In the genomic region with DNA sequence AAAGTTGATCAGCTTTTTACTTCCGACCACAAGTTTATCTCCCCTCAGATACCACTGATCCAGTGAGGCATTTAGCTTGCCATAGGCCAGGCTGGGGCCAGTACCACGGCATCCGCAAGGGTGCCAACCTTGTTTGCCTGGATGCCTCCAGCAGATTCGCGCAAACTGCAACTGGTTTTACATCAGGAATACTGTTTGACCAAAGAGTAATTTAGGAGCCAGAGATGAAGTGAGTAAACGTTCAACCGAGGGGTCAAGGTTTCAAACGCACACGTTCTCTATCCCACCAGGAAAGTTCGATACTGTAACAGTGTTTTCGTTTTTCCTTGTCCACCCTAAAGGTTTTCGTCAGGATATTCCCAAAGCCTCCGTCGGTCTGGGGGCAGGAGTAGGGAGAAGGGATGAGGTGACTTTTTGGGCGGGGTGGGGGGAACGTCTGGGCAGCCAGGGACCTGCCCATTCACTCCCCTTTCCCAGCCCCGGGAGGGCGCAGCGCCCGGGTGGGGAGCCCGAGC, we compare ENCODE assay signal across 8 cellular contexts. TPM values are rescaled to one million over a fixed set of nuclear protein-coding genes. Genes with fewer than 3 reads are reported as not detected.
DNase-seq lines count a peak whose midpoint lies in the region; ATAC-seq lines count a peak whose summit lies in the region.

A gene with protein sequence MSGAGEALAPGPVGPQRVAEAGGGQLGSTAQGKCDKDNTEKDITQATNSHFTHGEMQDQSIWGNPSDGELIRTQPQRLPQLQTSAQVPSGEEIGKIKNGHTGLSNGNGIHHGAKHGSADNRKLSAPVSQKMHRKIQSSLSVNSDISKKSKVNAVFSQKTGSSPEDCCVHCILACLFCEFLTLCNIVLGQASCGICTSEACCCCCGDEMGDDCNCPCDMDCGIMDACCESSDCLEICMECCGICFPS (plus strand): TSS at position 459 of the 515 bp plus-strand sequence. CDS start 940 bp downstream, outside the sequence.

- H3K27me3 ChIP-seq in ectodermal cell (ENCODE audit: control insufficient read depth, insufficient read depth, low read length, poor library complexity, severe bottlenecking) (no peaks in the 10 kb centered on the region), mesenchymal stem cell (ENCODE audit: control insufficient read depth in 1 of 2, insufficient read depth in 1 of 2, low read length in 2 of 2) (no peaks in the 10 kb centered on the region), thymus (ENCODE audit: control insufficient read depth, insufficient read depth) (no peaks in the 10 kb centered on the region)

- no peak for ATAC-seq in GM18511 (IDR thresholded peaks at IDR 0.05; ENCODE audit: unreplicated experiment)

- peak within 1 kb of the TSS; percentile 97 for H3K9ac ChIP-seq in mesenchymal stem cell (ENCODE audit: low read length)

- H3K23ac ChIP-seq in mesenchymal stem cell (ENCODE audit: low read length in 2 of 2): peak within 1 kb of the TSS; percentile 55 to 83

- H2BK5ac ChIP-seq in mesenchymal stem cell (ENCODE audit: low read depth, low read length, poor library complexity, severe bottlenecking): peak within 1 kb of the TSS; percentile 70

- 25 to 28% methylated on average over 21 of the region's 21 CpGs for WGBS in ectodermal cell, 2 experiments
- WGBS in mesenchymal stem cell: 40% methylated on average over 15 of the region's 21 CpGs
- 64% methylated on average over 21 of the region's 21 CpGs for WGBS in thymus

- H3K36me3 Mint-ChIP-seq in T-helper 2 cell treated with Interferon-gamma antibody and Interleukin-4, amounts not matched to agents 5 μg/mL and 100 μg/mL, for 36 hours (ENCODE audit: low read depth): peaks cover 19% of the 10 kb centered on the region

- peak within 1 kb of the TSS; percentile 70 for H3K4me2 ChIP-seq in mesenchymal stem cell (ENCODE audit: low read length, poor library complexity, severe bottlenecking)

- no peaks in the 10 kb centered on the region for H3K4me1 ChIP-seq in ectodermal cell (ENCODE audit: control insufficient read depth, insufficient read depth, low read length)
- H3K4me1 ChIP-seq in mesenchymal stem cell (ENCODE audit: control insufficient read depth, insufficient read depth, low read depth, low read length): peaks cover 4% of the 10 kb centered on the region
- peaks cover 5% of the 10 kb centered on the region for H3K4me1 ChIP-seq in thymus (ENCODE audit: control insufficient read depth, insufficient read depth, low read length)

- no peaks in the 10 kb centered on the region for H3K27me3 Mint-ChIP-seq in T-helper 2 cell treated with Interferon-gamma antibody and Interleukin-4, amounts not matched to agents 5 μg/mL and 100 μg/mL, for 36 hours (ENCODE audit: low read depth)

- peak within 1 kb of the TSS; percentile 88 for H2AFZ ChIP-seq in mesenchymal stem cell (ENCODE audit: low read depth, low read length)

- no peak within 1 kb of the TSS for H2AK5ac ChIP-seq in mesenchymal stem cell (ENCODE audit: low read length, severe bottlenecking)

- H3K4ac ChIP-seq in mesenchymal stem cell (ENCODE audit: low read depth in 1 of 2, low read length in 2 of 2): peak within 1 kb of the TSS; percentile 80 to 94

- H3K79me1 ChIP-seq in mesenchymal stem cell (replicated peaks; ENCODE audit: low read length, poor library complexity, severe bottlenecking): peaks cover 5% of the 10 kb centered on the region

- peak within 1 kb of the TSS; percentile 82 for H2BK120ac ChIP-seq in mesenchymal stem cell (ENCODE audit: low read depth, low read length)

- no peak within 1 kb of the TSS for H3K27ac ChIP-seq in ectodermal cell (ENCODE audit: insufficient read depth, low read depth, low read length, poor library complexity, severe bottlenecking)
- peak within 1 kb of the TSS; percentile 69 for H3K27ac ChIP-seq in mesenchymal stem cell (ENCODE audit: low read length, poor library complexity, severe bottlenecking)
- peak within 1 kb of the TSS; percentile 87 for H3K27ac ChIP-seq in thymus (ENCODE audit: low read depth)

- peak within 1 kb of the TSS; percentile 95 for H4K8ac ChIP-seq in mesenchymal stem cell (ENCODE audit: low read length)

- H3K4me3 Mint-ChIP-seq in T-helper 2 cell treated with Interferon-gamma antibody and Interleukin-4, amounts not matched to agents 5 μg/mL and 100 μg/mL, for 36 hours: peak within 1 kb of the TSS; percentile 92

- H3K36me3 ChIP-seq in ectodermal cell (ENCODE audit: control insufficient read depth, insufficient read depth, low read length) (no peaks in the 10 kb centered on the region), mesenchymal stem cell (ENCODE audit: control insufficient read depth in 1 of 2, insufficient read depth in 2 of 2, low read depth in 1 of 2, low read length in 2 of 2) (peaks cover 0 to 9% of the 10 kb centered on the region in 2 experiments), thymus (ENCODE audit: control insufficient read depth, insufficient read depth) (no peaks in the 10 kb centered on the region)

- H3K4me1 Mint-ChIP-seq in T-helper 2 cell treated with Interferon-gamma antibody and Interleukin-4, amounts not matched to agents 5 μg/mL and 100 μg/mL, for 36 hours (ENCODE audit: low read depth): peaks cover 41% of the 10 kb centered on the region

- no peaks in the 10 kb centered on the region for H3K9me3 Mint-ChIP-seq in T-helper 2 cell treated with Interferon-gamma antibody and Interleukin-4, amounts not matched to agents 5 μg/mL and 100 μg/mL, for 36 hours

- H3K27ac Mint-ChIP-seq in T-helper 2 cell treated with Interferon-gamma antibody and Interleukin-4, amounts not matched to agents 5 μg/mL and 100 μg/mL, for 36 hours: peak within 1 kb of the TSS; percentile 98

- peak within 1 kb of the TSS; percentile 95 for H3K18ac ChIP-seq in mesenchymal stem cell (ENCODE audit: low read depth in 1 of 2, low read length in 2 of 2)

- peak within 1 kb of the TSS in 1 of 2 experiments; percentile 87 for H3K14ac ChIP-seq in mesenchymal stem cell (ENCODE audit: low read length in 2 of 2)

- H3K9me3 ChIP-seq in ectodermal cell (ENCODE audit: control insufficient read depth, low read length) (no peaks in the 10 kb centered on the region), mesenchymal stem cell (ENCODE audit: control insufficient read depth, low read length) (no peaks in the 10 kb centered on the region), thymus (ENCODE audit: control insufficient read depth) (no peaks in the 10 kb centered on the region)

- peak within 1 kb of the TSS; percentile 93 for H4K91ac ChIP-seq in mesenchymal stem cell (ENCODE audit: low read length)

- peak within 1 kb of the TSS; percentile 83 for H2BK15ac ChIP-seq in mesenchymal stem cell (ENCODE audit: low read depth, poor library complexity, severe bottlenecking)

- H2BK12ac ChIP-seq in mesenchymal stem cell (ENCODE audit: low read length in 2 of 2): peak within 1 kb of the TSS; percentile 75 to 84

- no peak for DNase-seq in H4 (ENCODE audit: low spot score)
- DNase-seq in T-helper 2 cell treated with Interferon-gamma antibody and Interleukin-4, amounts not matched to agents 5 μg/mL and 100 μg/mL, for 36 hours (ENCODE audit: low spot score): no peak
- no peak for DNase-seq in mesenchymal stem cell
- DNase-seq in DMS153 treated with DMSO at 0.1 percent for 48 hours (lab: John Stamatoyannopoulos, UW; ENCODE audit: unreplicated experiment): no peak
- no peak for DNase-seq in SHP77 treated with DMSO at 0.1 percent for 48 hours (lab: John Stamatoyannopoulos, UW)

- H3K4me3 ChIP-seq in ectodermal cell (ENCODE audit: insufficient read depth, low read depth, low read length): peak within 1 kb of the TSS; percentile 68
- peak within 1 kb of the TSS; percentile 81 to 87 for H3K4me3 ChIP-seq in mesenchymal stem cell (ENCODE audit: insufficient read depth in 1 of 2, low read depth in 1 of 2, low read length in 2 of 2)
- peak within 1 kb of the TSS; percentile 80 for H3K4me3 ChIP-seq in thymus (ENCODE audit: low read length)

RNA-seq across cellular contexts. Expression of the gene that starts here (rescaled TPM):
- 16.5 and 20.7 TPM in 2 replicates for total RNA-seq in H4 (2014; rRNA removed; shearing (Covaris generic))
- polyA plus RNA-seq in ectodermal cell (2013, experiment 1 of 4): 17.6 TPM
- 12.5 TPM for polyA plus RNA-seq in ectodermal cell (2013, experiment 2 of 4)
- polyA plus RNA-seq in ectodermal cell (2013, experiment 3 of 4): 16.6 TPM
- polyA plus RNA-seq in ectodermal cell (2013, experiment 4 of 4): 14.5 TPM
- 19.8 TPM for polyA plus RNA-seq in mesenchymal stem cell (2013, experiment 1 of 2)
- 22.1 TPM for polyA plus RNA-seq in mesenchymal stem cell (2013, experiment 2 of 2)
- 15.0 TPM for polyA plus RNA-seq in thymus
